ENCODE assay signal across 8 cellular contexts in the genomic region with DNA sequence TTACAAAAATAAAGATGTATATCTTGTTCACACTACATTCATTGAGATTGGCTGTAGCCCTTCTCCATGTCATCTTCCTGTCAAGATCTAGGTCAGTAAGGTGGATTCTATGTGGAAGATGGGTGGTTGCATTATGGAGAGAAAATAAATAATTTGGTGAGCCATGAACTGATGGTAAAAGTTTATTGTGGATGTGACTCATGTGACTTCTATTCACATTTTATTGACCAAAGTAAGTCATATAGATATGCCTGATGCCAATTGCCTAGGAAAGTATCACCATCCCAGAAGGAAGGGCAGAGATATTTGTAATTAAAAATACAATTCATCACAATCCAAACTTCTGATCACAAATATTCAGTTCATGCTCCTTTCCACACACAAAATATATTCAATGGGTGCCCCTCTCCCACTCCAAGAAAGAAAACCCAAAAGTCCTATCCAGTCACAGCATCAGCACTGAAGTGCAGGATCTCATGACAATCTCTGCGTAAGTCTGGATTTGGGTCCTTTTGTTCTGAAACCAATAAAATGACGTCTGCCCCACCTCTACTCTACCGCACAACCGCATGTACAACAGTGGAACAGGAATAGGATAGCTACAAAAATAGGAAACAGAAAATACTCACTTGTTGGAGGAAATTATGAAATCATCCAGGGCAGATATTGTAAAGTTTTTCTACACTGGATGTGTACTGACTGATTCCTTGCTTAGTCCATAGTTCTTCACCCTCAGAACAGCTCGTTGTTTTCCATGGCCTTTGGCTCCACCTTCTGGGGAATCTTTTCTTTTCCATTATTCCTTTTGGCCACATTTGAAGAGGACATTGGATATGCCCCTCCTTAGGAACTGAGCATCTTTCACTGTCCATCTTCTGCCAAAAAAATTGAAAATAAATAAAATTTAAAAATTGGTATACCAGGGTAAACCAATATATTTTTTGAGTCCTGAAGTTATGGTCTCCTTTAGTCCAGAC. TPM values are rescaled to one million over a fixed set of nuclear protein-coding genes. Genes with fewer than 3 reads are reported as not detected.
DNase-seq lines count a peak whose midpoint lies in the region; ATAC-seq, FAIRE-seq and TF ChIP-seq lines count a peak whose summit lies in the region.

No MANE protein-coding gene starts in this region.

- H3K27me3 Mint-ChIP-seq in endodermal cell (ENCODE audit: insufficient read depth), result no peaks in the 10 kb centered on the region

- ATAC-seq in GM19035 (IDR thresholded peaks at IDR 0.05; ENCODE audit: unreplicated experiment) (no peak), HG03354 (IDR thresholded peaks at IDR 0.05; ENCODE audit: poor library complexity, severe bottlenecking, unreplicated experiment) (no peak), HG03196 (IDR thresholded peaks at IDR 0.05; ENCODE audit: unreplicated experiment) (no peak)

- H3K4me1 ChIP-seq in OCI-LY1 (ENCODE audit: insufficient read depth, low read length, severe bottlenecking) (no peaks in the 10 kb centered on the region), endodermal cell (ENCODE audit: control insufficient read depth, insufficient read depth, low read length) (no peaks in the 10 kb centered on the region)

- H3K4me2 ChIP-seq in OCI-LY1 (ENCODE audit: low read length), result no peak overlapping the region

- H4K20me1 ChIP-seq in OCI-LY1 (ENCODE audit: insufficient read depth, low read length), result no peaks in the 10 kb centered on the region

- no peak overlapping the region for H2AFZ ChIP-seq in OCI-LY1 (ENCODE audit: low read length)

- no peaks in the 10 kb centered on the region for H3K9me3 Mint-ChIP-seq in endodermal cell

- no peaks in the 10 kb centered on the region for H3K36me3 Mint-ChIP-seq in endodermal cell (ENCODE audit: low read depth)

- H3K9me3 ChIP-seq in OCI-LY1 (ENCODE audit: low read length) (no peaks in the 10 kb centered on the region), endodermal cell (ENCODE audit: control insufficient read depth, low read length) (no peaks in the 10 kb centered on the region)

- H3F3A ChIP-seq in OCI-LY1 (ENCODE audit: insufficient read depth, low read length), result no peaks in the 10 kb centered on the region

- TF ChIP-seq CTCF in D721Med (IDR thresholded peaks at IDR 0.05; ENCODE audit: insufficient read depth, missing control alignments), result peak; percentile 79
- TF ChIP-seq CTCF in OCI-LY1 (IDR thresholded peaks at IDR 0.05; ENCODE audit: low read length), result 0 out of 2 replicates have a peak, but pooled peaks have one; percentile 12
- peak; percentile 81 for TF ChIP-seq CTCF in endodermal cell (conservative IDR thresholded peaks at IDR 0.05)

- H3K4me3 Mint-ChIP-seq in endodermal cell, result no peak overlapping the region

- H3K4me1 Mint-ChIP-seq in endodermal cell, result no peaks in the 10 kb centered on the region

- WGBS in endodermal cell (ENCODE audit: insufficient coverage in 1 of 2, insufficient read length in 1 of 2), 2 experiments, result 67 to 77% methylated on average over 3 to 5 of the region's 5 CpGs

- H3K9ac ChIP-seq in OCI-LY1 (ENCODE audit: low read length), result no peak overlapping the region
- H3K9ac ChIP-seq in endodermal cell (ENCODE audit: extremely low read depth, low read length, poor library complexity, severe bottlenecking), result no peak overlapping the region

- H3K79me2 ChIP-seq in OCI-LY1 (ENCODE audit: insufficient read depth, low read length), result no peaks in the 10 kb centered on the region

- H3K27me3 ChIP-seq in OCI-LY1 (ENCODE audit: insufficient read depth, low read length), result no peaks in the 10 kb centered on the region; the same call in 1 of the 2 replicates
- no peaks in the 10 kb centered on the region for H3K27me3 ChIP-seq in endodermal cell (ENCODE audit: control insufficient read depth, insufficient read depth, low read length, poor library complexity, severe bottlenecking)

- no peak overlapping the region for H3K27ac Mint-ChIP-seq in endodermal cell

- H3K4me3 ChIP-seq in OCI-LY1 (ENCODE audit: low read depth, low read length, poor library complexity, severe bottlenecking) (no peak overlapping the region), endodermal cell (ENCODE audit: low read length) (no peak overlapping the region)

- no peak for DNase-seq in D721Med (ENCODE audit: insufficient read length, low spot score)
- peak; percentile 47 for DNase-seq in HTR-8/SVneo (ENCODE audit: insufficient read length, low spot score)
- peak; percentile 64 for DNase-seq in endodermal cell
- DNase-seq in midbrain (lab: John Stamatoyannopoulos, UW), result peak; percentile 73

- FAIRE-seq in D721Med (lab: Jason Lieb, UNC) (peak; percentile 6), HTR-8/SVneo (lab: Jason Lieb, UNC) (no peak)

- no peak overlapping the region for H3K27ac ChIP-seq in OCI-LY1 (ENCODE audit: low read depth, low read length, poor library complexity, severe bottlenecking)
- no peak overlapping the region for H3K27ac ChIP-seq in endodermal cell (ENCODE audit: low read depth, low read length)

- no peaks in the 10 kb centered on the region for H3K9me2 ChIP-seq in OCI-LY1 (ENCODE audit: low read depth, low read length)

- H3K36me3 ChIP-seq in OCI-LY1 (ENCODE audit: insufficient read depth, low read length) (no peaks in the 10 kb centered on the region), endodermal cell (ENCODE audit: control insufficient read depth, insufficient read depth, low read length) (no peaks in the 10 kb centered on the region)

RNA-seq across cellular contexts. Expression of a gene that starts 16.1 kb away (rescaled TPM):
- not detected for total RNA-seq in endodermal cell
- not detected for polyA plus RNA-seq in endodermal cell (2013, experiment 1 of 2)
- polyA plus RNA-seq in endodermal cell (2013, experiment 2 of 2), result not detected

RNA-seq across cellular contexts. Expression of a gene that starts 40.3 kb away (rescaled TPM):
- not detected for total RNA-seq in endodermal cell
- not detected for polyA plus RNA-seq in endodermal cell (2013, experiment 1 of 2)
- polyA plus RNA-seq in endodermal cell (2013, experiment 2 of 2), result not detected

RNA-seq across cellular contexts. Expression of a gene that starts 58.3 kb away (rescaled TPM):
- total RNA-seq in endodermal cell, result not detected
- polyA plus RNA-seq in endodermal cell (2013, experiment 1 of 2), result not detected
- polyA plus RNA-seq in endodermal cell (2013, experiment 2 of 2), result not detected

Comparison
In these comparisons a context has a peak if more than half of its experiments do, and no peak if none do; other contexts are left out.
1. CTCF ChIP-seq: peak in every context shown above with its lines; median percentile 81 in endodermal cell; 79 in D721Med; 12 in OCI-LY1.